ENCODE assay signal across 8 cellular contexts in the genomic region with DNA sequence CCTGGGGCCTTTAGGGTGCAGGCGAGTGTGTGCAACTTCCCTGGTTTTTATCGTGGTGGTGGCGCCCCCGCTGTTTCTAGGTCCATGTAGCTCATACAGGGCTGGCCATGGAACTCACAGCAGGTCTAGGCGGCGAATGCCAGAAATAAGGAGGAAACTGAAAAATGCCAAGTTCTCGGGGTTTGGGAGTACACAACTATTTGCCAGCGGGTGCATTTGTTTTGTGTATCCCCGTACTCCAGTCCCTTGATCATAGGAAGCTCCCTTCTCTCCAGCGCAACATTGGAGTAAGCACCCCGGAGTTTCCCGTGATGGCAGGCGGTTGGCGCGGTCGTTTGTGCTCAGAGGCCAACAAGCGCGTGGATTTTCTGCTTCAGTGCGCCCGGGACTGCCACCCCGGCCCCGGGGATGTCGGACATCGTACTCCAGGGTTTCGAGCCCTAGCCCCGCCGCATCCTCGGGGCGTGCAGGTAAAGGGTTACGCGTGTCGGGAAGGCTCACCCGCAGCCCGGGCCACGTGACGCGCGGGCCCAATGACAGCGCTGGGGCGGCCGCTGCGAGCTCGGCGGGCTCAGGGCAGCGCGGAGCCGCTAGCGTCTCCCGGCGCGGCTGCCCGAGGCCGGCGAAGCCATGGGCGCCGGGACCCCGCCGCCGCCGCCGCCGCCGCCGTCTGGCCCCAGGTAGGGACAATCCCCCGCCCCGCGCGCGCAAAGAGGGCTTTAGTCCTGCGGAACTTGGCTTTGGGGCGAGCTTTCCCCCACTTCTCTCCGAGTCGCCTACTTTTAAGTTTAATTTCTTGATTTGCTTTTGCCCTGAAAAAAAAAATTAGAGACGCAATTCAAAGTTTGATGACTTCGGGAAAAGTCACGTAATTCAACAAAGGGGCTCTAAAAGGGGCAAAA.
DNase-seq lines count a peak whose midpoint lies in the region; ATAC-seq and TF ChIP-seq lines count a peak whose summit lies in the region.

No MANE protein-coding gene starts in this region.

- H4K20me1 ChIP-seq in Karpas-422 (ENCODE audit: insufficient read depth, low read depth, low read length) = no peaks in the 10 kb centered on the region

- H3K9me2 ChIP-seq in Karpas-422 (replicated peaks; ENCODE audit: insufficient read depth, low read length) = no peaks in the 10 kb centered on the region

- peak; percentile 28 for DNase-seq in ELR (ENCODE audit: low read depth)
- DNase-seq in H4 (ENCODE audit: low spot score) = peak; percentile 57
- DNase-seq in NCI-H1048 (lab: John Stamatoyannopoulos, UW) = peak; percentile 40
- DNase-seq in activated CD4-positive, alpha-beta T cell treated with anti-CD3 and anti-CD28 coated beads, Interleukin-2, amount 50 U/mL, for 24 hours (ENCODE audit: low read depth in 1 of 2, low spot score in 1 of 2) = peak; percentile 18 to 21
- DNase-seq in lower lobe of right lung = peak; percentile 82
- DNase-seq in stimulated activated CD4-positive, alpha-beta T cell treated with anti-CD3 and anti-CD28 coated beads, Interleukin-4, amount 100 ng/mL, for 4 hours = peak; percentile 45 to 54
- no peak for DNase-seq in Karpas-422

- H3K9ac ChIP-seq in duodenal mucosa (ENCODE audit: low read depth in 1 of 2, low read length in 2 of 2) = peak overlapping the region; percentile 44 to 71
- H3K9ac ChIP-seq in Karpas-422 (ENCODE audit: low read length) = no peak overlapping the region

- no peak for TF ChIP-seq CTCF in lower lobe of right lung (IDR thresholded peaks at IDR 0.05)

- intact Hi-C loops in lower lobe of right lung (cut with DNase I) = no loop called here

- H3K4me2 ChIP-seq in Karpas-422 (ENCODE audit: low read depth, low read length, poor library complexity, severe bottlenecking) = no peak overlapping the region

- peaks cover 0 to 12% of the 10 kb centered on the region in 2 donors for H3K4me1 ChIP-seq in duodenal mucosa (ENCODE audit: control insufficient read depth in 1 of 2, insufficient read depth in 2 of 2, low read length in 2 of 2)
- peaks cover 7% of the 10 kb centered on the region for H3K4me1 ChIP-seq in lower lobe of right lung
- no peaks in the 10 kb centered on the region for H3K4me1 ChIP-seq in Karpas-422 (ENCODE audit: low read length)

- H3K27ac ChIP-seq in duodenal mucosa (ENCODE audit: low read depth, low read length) (peak overlapping the region; percentile 11), lower lobe of right lung (peak overlapping the region; percentile 53), Karpas-422 (ENCODE audit: low read length) (no peak overlapping the region)

- peaks cover 0 to 8% of the 10 kb centered on the region in 2 donors for H3K27me3 ChIP-seq in duodenal mucosa (ENCODE audit: control insufficient read depth in 1 of 2, insufficient read depth in 2 of 2, low read length in 2 of 2)
- peaks cover 33% of the 10 kb centered on the region for H3K27me3 ChIP-seq in lower lobe of right lung (ENCODE audit: low read depth)
- no peaks in the 10 kb centered on the region for H3K27me3 ChIP-seq in Karpas-422 (ENCODE audit: low read length)

- H3K36me3 ChIP-seq in duodenal mucosa (ENCODE audit: control insufficient read depth in 1 of 2, insufficient read depth in 2 of 2, low read length in 2 of 2) = no peaks in the 10 kb centered on the region
- no peaks in the 10 kb centered on the region for H3K36me3 ChIP-seq in lower lobe of right lung
- H3K36me3 ChIP-seq in Karpas-422 (ENCODE audit: insufficient read depth, low read length) = no peaks in the 10 kb centered on the region

- H3K4me3 ChIP-seq in duodenal mucosa (ENCODE audit: low read depth in 1 of 2, low read length in 2 of 2) (peak overlapping the region; percentile 75 to 79), lower lobe of right lung (peak overlapping the region; percentile 58), Karpas-422 (ENCODE audit: low read length) (no peak overlapping the region)

- no peaks in the 10 kb centered on the region for H3K79me2 ChIP-seq in Karpas-422 (ENCODE audit: low read length)

- H2AFZ ChIP-seq in Karpas-422 (ENCODE audit: low read length) = no peak overlapping the region

- ATAC-seq in lower lobe of right lung = peak; percentile 96

- H3K9me3 ChIP-seq in duodenal mucosa (ENCODE audit: control insufficient read depth in 1 of 2, low read length in 2 of 2) (no peaks in the 10 kb centered on the region), lower lobe of right lung (no peaks in the 10 kb centered on the region), Karpas-422 (ENCODE audit: low read length) (no peaks in the 10 kb centered on the region)
